ENCODE assay signal across 1 cellular context in the genomic region with DNA sequence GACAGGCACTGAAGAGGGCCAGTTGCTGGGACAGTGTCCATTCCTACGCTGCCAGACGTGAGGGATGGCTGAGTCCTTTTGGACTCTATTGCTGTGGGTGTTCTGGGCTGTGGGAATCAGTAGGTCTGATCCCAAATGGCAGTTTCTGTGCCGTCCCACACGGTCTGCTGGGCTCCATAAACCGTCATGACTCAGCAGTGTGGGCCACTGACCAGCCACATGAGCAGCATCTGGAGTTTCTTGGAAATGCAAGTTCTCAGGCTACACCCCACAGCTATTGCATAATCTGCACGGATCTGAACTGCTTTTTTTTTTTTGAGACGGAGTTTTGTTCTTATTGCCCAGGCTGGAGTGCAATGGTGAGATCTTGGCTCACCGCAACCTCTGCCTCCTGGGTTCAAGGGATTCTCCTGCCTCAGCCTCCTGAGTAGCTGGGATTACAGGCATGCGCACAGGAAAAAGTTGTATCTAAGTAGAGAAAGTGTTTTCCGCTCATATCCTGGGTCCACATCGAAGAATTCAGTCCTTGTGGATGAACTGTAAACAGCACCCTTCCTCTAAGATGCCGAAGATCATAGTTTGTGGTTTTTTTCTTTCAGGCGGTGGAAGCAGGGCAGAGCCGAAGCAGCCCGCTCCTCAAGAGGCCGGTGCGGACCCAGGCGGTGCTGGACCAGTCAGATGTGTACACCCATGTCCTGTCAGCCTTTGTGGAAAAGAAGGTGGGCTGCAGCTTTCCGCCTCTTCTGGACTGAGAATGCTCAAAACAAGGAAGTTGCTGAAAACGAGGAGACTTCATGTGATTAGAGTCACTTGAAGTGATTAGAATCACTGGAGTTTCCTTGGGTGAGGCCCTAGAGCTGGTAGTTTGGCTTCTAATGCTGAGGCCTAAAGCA.
TF ChIP-seq lines count a peak whose summit lies in the region.

No MANE protein-coding gene starts in this region.

TF ChIP-seq in K562, 482 proteins besides CTCF, POLR2A, EP300 and RAD21 (continued from another document and continues in another):
- TF ChIP-seq MEF2D (tag; conservative IDR thresholded peaks at IDR 0.05; ENCODE audit: low read depth) = peak; percentile 65
- TF ChIP-seq, protein P1, sequence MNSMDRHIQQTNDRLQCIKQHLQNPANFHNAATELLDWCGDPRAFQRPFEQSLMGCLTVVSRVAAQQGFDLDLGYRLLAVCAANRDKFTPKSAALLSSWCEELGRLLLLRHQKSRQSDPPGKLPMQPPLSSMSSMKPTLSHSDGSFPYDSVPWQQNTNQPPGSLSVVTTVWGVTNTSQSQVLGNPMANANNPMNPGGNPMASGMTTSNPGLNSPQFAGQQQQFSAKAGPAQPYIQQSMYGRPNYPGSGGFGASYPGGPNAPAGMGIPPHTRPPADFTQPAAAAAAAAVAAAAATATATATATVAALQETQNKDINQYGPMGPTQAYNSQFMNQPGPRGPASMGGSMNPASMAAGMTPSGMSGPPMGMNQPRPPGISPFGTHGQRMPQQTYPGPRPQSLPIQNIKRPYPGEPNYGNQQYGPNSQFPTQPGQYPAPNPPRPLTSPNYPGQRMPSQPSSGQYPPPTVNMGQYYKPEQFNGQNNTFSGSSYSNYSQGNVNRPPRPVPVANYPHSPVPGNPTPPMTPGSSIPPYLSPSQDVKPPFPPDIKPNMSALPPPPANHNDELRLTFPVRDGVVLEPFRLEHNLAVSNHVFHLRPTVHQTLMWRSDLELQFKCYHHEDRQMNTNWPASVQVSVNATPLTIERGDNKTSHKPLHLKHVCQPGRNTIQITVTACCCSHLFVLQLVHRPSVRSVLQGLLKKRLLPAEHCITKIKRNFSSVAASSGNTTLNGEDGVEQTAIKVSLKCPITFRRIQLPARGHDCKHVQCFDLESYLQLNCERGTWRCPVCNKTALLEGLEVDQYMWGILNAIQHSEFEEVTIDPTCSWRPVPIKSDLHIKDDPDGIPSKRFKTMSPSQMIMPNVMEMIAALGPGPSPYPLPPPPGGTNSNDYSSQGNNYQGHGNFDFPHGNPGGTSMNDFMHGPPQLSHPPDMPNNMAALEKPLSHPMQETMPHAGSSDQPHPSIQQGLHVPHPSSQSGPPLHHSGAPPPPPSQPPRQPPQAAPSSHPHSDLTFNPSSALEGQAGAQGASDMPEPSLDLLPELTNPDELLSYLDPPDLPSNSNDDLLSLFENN (IDR thresholded peaks at IDR 0.05; ENCODE audit: low read depth in 2 of 2, low read length in 2 of 2) = no peak
- no peak for TF ChIP-seq PYGO2 (tag; IDR thresholded peaks at IDR 0.05)
- no peak for TF ChIP-seq ZFPM2 (CRISPR knock-in tag; IDR thresholded peaks at IDR 0.05)
- no peak for TF ChIP-seq ASH1L (IDR thresholded peaks at IDR 0.05; ENCODE audit: borderline replicate concordance, low read depth, partially characterized antibody)
- TF ChIP-seq, protein P2, sequence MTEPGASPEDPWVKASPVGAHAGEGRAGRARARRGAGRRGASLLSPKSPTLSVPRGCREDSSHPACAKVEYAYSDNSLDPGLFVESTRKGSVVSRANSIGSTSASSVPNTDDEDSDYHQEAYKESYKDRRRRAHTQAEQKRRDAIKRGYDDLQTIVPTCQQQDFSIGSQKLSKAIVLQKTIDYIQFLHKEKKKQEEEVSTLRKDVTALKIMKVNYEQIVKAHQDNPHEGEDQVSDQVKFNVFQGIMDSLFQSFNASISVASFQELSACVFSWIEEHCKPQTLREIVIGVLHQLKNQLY (CRISPR knock-in tag; conservative IDR thresholded peaks at IDR 0.05) = no peak
- no peak for TF ChIP-seq RBM34 (IDR thresholded peaks at IDR 0.05; ENCODE audit: borderline replicate concordance, insufficient read depth, low read length)
- peak; percentile 51; the same call in 1 of the 2 replicates for TF ChIP-seq ZNF707 (CRISPR knock-in tag; conservative IDR thresholded peaks at IDR 0.05)
- TF ChIP-seq PHB2 (IDR thresholded peaks at IDR 0.05; ENCODE audit: low read depth) = no peak
- no peak for TF ChIP-seq ZNF830 (CRISPR knock-in tag; IDR thresholded peaks at IDR 0.05)
- TF ChIP-seq CHD4 (IDR thresholded peaks at IDR 0.05; ENCODE audit: insufficient read depth, insufficient replicate concordance, low read depth, low read length, poor library complexity, severe bottlenecking) = no peak
- TF ChIP-seq POLR3G (IDR thresholded peaks at IDR 0.05; ENCODE audit: extremely low read depth, insufficient read length, insufficient replicate concordance) = no peak
- peak; percentile 69; the same call in 1 of the 2 replicates for TF ChIP-seq ELF4 (CRISPR knock-in tag; IDR thresholded peaks at IDR 0.05)
- TF ChIP-seq, protein P3, sequence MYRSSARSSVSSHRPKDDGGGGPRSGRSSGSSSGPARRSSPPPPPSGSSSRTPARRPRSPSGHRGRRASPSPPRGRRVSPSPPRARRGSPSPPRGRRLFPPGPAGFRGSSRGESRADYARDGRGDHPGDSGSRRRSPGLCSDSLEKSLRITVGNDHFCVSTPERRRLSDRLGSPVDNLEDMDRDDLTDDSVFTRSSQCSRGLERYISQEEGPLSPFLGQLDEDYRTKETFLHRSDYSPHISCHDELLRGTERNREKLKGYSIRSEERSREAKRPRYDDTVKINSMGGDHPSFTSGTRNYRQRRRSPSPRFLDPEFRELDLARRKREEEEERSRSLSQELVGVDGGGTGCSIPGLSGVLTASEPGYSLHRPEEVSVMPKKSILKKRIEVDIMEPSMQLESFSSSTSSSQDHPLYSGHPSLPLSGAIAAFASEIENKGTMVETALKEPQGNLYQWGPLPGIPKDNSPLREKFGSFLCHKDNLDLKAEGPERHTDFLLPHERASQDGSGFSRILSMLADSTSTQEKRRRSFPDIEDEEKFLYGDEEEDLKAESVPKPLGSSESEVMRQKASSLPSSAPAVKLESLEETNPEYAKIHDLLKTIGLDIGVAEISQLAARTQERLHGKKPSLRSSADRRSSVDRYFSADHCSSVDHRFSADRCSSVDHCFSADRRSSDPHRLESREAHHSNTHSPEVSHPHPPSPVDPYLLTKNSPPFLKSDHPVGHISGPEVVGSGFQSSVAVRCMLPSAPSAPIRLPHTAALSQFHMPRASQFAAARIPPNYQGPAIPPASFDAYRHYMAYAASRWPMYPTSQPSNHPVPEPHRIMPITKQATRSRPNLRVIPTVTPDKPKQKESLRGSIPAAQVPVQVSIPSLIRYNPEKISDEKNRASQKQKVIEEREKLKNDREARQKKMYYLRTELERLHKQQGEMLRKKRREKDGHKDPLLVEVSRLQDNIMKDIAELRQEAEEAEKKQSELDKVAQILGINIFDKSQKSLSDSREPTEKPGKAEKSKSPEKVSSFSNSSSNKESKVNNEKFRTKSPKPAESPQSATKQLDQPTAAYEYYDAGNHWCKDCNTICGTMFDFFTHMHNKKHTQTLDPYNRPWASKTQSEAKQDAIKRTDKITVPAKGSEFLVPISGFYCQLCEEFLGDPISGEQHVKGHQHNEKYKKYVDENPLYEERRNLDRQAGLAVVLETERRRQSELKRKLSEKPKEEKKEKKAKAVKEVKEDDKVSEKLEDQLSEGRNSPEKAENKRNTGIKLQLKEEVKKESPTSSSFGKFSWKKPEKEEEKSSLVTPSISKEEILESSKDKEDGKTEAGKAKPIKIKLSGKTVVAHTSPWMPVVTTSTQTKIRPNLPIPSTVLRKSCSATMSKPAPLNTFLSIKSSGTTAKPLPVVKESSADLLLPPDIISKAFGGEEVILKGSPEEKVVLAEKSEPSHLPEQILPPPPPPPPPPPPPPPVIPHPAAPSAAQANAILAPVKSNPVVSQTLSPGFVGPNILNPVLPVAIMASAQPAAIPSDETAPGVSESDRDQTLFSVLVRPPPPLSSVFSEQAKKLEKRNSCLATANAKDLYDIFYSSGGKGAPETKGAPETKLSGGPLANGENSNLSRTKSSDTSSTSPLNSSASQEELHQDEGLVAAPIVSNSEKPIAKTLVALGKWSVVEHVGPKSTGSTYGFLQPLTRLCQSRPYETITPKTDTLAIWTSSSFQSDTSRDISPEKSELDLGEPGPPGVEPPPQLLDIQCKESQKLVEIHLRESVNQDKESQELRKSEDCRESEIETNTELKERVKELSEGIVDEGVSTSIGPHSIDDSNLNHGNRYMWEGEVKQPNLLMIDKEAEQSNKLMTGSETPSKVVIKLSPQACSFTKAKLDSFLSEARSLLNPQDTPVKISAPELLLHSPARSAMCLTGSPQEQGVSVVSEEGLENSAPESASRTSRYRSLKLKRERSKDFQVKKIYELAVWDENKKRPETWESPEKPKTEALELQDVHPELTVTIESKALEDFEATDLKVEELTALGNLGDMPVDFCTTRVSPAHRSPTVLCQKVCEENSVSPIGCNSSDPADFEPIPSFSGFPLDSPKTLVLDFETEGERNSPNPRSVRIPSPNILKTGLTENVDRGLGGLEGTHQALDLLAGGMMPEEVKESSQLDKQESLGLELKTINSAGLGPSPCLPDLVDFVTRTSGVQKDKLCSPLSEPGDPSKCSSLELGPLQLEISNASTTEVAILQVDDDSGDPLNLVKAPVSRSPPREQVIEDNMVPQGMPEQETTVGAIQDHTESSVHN (IDR thresholded peaks at IDR 0.05; ENCODE audit: borderline replicate concordance in 1 of 2, low read depth in 1 of 2) = peak in 1 of 2 experiments; percentile 96; a peak in 2 of 4 replicates
- TF ChIP-seq, protein P4, sequence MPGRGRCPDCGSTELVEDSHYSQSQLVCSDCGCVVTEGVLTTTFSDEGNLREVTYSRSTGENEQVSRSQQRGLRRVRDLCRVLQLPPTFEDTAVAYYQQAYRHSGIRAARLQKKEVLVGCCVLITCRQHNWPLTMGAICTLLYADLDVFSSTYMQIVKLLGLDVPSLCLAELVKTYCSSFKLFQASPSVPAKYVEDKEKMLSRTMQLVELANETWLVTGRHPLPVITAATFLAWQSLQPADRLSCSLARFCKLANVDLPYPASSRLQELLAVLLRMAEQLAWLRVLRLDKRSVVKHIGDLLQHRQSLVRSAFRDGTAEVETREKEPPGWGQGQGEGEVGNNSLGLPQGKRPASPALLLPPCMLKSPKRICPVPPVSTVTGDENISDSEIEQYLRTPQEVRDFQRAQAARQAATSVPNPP (IDR thresholded peaks at IDR 0.05; ENCODE audit: borderline replicate concordance, insufficient read depth, insufficient read length) = no peak
- no peak for TF ChIP-seq CHD2 (IDR thresholded peaks at IDR 0.05; ENCODE audit: low read depth, low read length)
- no peak for TF ChIP-seq ZBTB7A (IDR thresholded peaks at IDR 0.05; ENCODE audit: borderline replicate concordance, control insufficient read depth, low read depth, low read length)
- TF ChIP-seq, protein P5, sequence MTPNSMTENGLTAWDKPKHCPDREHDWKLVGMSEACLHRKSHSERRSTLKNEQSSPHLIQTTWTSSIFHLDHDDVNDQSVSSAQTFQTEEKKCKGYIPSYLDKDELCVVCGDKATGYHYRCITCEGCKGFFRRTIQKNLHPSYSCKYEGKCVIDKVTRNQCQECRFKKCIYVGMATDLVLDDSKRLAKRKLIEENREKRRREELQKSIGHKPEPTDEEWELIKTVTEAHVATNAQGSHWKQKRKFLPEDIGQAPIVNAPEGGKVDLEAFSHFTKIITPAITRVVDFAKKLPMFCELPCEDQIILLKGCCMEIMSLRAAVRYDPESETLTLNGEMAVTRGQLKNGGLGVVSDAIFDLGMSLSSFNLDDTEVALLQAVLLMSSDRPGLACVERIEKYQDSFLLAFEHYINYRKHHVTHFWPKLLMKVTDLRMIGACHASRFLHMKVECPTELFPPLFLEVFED (CRISPR knock-in tag; conservative IDR thresholded peaks at IDR 0.05) = no peak
- TF ChIP-seq, protein P6, sequence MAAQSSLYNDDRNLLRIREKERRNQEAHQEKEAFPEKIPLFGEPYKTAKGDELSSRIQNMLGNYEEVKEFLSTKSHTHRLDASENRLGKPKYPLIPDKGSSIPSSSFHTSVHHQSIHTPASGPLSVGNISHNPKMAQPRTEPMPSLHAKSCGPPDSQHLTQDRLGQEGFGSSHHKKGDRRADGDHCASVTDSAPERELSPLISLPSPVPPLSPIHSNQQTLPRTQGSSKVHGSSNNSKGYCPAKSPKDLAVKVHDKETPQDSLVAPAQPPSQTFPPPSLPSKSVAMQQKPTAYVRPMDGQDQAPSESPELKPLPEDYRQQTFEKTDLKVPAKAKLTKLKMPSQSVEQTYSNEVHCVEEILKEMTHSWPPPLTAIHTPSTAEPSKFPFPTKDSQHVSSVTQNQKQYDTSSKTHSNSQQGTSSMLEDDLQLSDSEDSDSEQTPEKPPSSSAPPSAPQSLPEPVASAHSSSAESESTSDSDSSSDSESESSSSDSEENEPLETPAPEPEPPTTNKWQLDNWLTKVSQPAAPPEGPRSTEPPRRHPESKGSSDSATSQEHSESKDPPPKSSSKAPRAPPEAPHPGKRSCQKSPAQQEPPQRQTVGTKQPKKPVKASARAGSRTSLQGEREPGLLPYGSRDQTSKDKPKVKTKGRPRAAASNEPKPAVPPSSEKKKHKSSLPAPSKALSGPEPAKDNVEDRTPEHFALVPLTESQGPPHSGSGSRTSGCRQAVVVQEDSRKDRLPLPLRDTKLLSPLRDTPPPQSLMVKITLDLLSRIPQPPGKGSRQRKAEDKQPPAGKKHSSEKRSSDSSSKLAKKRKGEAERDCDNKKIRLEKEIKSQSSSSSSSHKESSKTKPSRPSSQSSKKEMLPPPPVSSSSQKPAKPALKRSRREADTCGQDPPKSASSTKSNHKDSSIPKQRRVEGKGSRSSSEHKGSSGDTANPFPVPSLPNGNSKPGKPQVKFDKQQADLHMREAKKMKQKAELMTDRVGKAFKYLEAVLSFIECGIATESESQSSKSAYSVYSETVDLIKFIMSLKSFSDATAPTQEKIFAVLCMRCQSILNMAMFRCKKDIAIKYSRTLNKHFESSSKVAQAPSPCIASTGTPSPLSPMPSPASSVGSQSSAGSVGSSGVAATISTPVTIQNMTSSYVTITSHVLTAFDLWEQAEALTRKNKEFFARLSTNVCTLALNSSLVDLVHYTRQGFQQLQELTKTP (IDR thresholded peaks at IDR 0.05; ENCODE audit: low read depth in 1 of 2, partially characterized antibody in 2 of 2) = peak; percentile 57 to 85
- no peak for TF ChIP-seq SNIP1 (IDR thresholded peaks at IDR 0.05; ENCODE audit: low read depth)
- TF ChIP-seq PHTF2 (CRISPR knock-in tag; IDR thresholded peaks at IDR 0.05) = no peak
- no peak; the same call in 1 of the 2 replicates for TF ChIP-seq ZNF239 (CRISPR knock-in tag; IDR thresholded peaks at IDR 0.05)
- TF ChIP-seq PCBP1 (IDR thresholded peaks at IDR 0.05; ENCODE audit: low read depth, low read length, poor library complexity, severe bottlenecking) = no peak
- TF ChIP-seq, protein P7, sequence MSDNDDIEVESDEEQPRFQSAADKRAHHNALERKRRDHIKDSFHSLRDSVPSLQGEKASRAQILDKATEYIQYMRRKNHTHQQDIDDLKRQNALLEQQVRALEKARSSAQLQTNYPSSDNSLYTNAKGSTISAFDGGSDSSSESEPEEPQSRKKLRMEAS (CRISPR knock-in tag; IDR thresholded peaks at IDR 0.05) = peak; percentile 62
- TF ChIP-seq ZNF253 (CRISPR knock-in tag; conservative IDR thresholded peaks at IDR 0.05) = no peak
- no peak for TF ChIP-seq FIP1L1 (IDR thresholded peaks at IDR 0.05; ENCODE audit: low read depth, low read length, poor library complexity, severe bottlenecking)
